7 cellular contexts compared by ENCODE assay signal in the genomic region with DNA sequence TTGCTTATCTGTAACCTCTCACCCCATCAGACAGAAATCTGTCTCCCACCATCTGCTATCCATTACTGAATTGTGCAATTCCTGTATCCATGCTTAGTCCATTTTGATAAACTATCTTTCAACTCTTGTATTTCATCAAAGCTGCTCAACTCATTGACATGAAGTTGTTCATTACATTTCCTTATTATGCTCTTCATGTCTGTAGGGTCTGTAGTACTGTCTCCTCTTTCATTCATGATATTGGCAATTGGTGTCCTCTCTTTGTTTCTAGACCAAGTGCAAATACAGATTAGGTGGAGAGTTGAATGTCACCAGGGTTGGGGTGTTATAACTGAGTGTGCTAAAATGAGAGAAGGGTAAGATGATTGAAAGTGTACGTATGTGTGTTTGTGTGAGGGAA.
"Had no signal": no experiment of that assay in that cellular context is flagged by ENCODE, and none has a peak within 500 bp of the region (broad histone marks: within the 10 kb centered on the region; RNA-seq: fewer than 3 reads in every experiment).

No MANE protein-coding gene starts in this region.

- H3K9ac ChIP-seq: KMS-11 had no signal

- H3K27ac ChIP-seq: HL-60, KMS-11 had no signal

- FAIRE-seq: HTR-8/SVneo had no signal

- H3K4me2 ChIP-seq: KMS-11 had no signal

- DNase-seq: IMR-90, Karpas-422, KBM-7, KG1 had no signal
